In genomic region chr17:38613981-38614779, GRCh38 we compare ENCODE assay signal across 1 cellular context.
TF ChIP-seq lines count a peak whose summit lies in the region.

No MANE protein-coding gene starts in this region.

TF ChIP-seq in HepG2, 621 proteins besides CTCF, POLR2A, EP300 and RAD21 (continued from another document and continues in another):
- TF ChIP-seq ZNF18 (CRISPR knock-in tag; IDR thresholded peaks at IDR 0.05; ENCODE audit: insufficient replicate concordance), result peak; percentile 99
- TF ChIP-seq ZNF747 (CRISPR knock-in tag; IDR thresholded peaks at IDR 0.05; ENCODE audit: borderline replicate concordance), result no peak; the same call in 1 of the 2 replicates
- TF ChIP-seq ZNF318 (CRISPR knock-in tag; IDR thresholded peaks at IDR 0.05), result peak; percentile 61; the same call in 1 of the 2 replicates
- no peak for TF ChIP-seq ZNF660 (CRISPR knock-in tag; IDR thresholded peaks at IDR 0.05; ENCODE audit: borderline replicate concordance, low read depth)
- TF ChIP-seq MED1 (CRISPR knock-in tag; IDR thresholded peaks at IDR 0.05), result peak; percentile 100
- TF ChIP-seq THAP9 (CRISPR knock-in tag; IDR thresholded peaks at IDR 0.05; ENCODE audit: borderline replicate concordance), result peak; percentile 60; the same call in 1 of the 2 replicates
- peak; percentile 85; the same call in 1 of the 2 replicates for TF ChIP-seq ZBTB7A (CRISPR knock-in tag; IDR thresholded peaks at IDR 0.05)
- TF ChIP-seq PCBP1 (IDR thresholded peaks at IDR 0.05; ENCODE audit: borderline replicate concordance, low read depth, low read length), result no peak
- TF ChIP-seq MAX (IDR thresholded peaks at IDR 0.05), result peak; percentile 86
- no peak for TF ChIP-seq ZFP82 (CRISPR knock-in tag; IDR thresholded peaks at IDR 0.05; ENCODE audit: borderline replicate concordance)
- TF ChIP-seq ZSCAN12 (CRISPR knock-in tag; IDR thresholded peaks at IDR 0.05), result 0 out of 2 replicates have a peak, but pooled peaks have one; percentile 44
- no peak for TF ChIP-seq ZNF562 (CRISPR knock-in tag; IDR thresholded peaks at IDR 0.05; ENCODE audit: borderline replicate concordance)
- TF ChIP-seq CEBPZ (IDR thresholded peaks at IDR 0.05; ENCODE audit: low read length), result no peak
- TF ChIP-seq SSRP1 (CRISPR knock-in tag; IDR thresholded peaks at IDR 0.05), result peak; percentile 31; the same call in 1 of the 2 replicates
- peak; percentile 64; the same call in 1 of the 2 replicates for TF ChIP-seq ZNF414 (CRISPR knock-in tag; IDR thresholded peaks at IDR 0.05)
- peak; percentile 98 for TF ChIP-seq THRA (CRISPR knock-in tag; IDR thresholded peaks at IDR 0.05; ENCODE audit: borderline replicate concordance)
- no peak for TF ChIP-seq ISX (CRISPR knock-in tag; conservative IDR thresholded peaks at IDR 0.05)
- TF ChIP-seq ZNF567 (CRISPR knock-in tag; IDR thresholded peaks at IDR 0.05; ENCODE audit: borderline replicate concordance), result peak; percentile 57; the same call in 1 of the 2 replicates
- peak; percentile 81 for TF ChIP-seq SNAPC2 (CRISPR knock-in tag; IDR thresholded peaks at IDR 0.05)
- peak; percentile 93 for TF ChIP-seq TIGD3 (CRISPR knock-in tag; IDR thresholded peaks at IDR 0.05; ENCODE audit: borderline replicate concordance)
- no peak for TF ChIP-seq SUZ12 (IDR thresholded peaks at IDR 0.05; ENCODE audit: low read depth, low read length)
- no peak for TF ChIP-seq SRY (CRISPR knock-in tag; IDR thresholded peaks at IDR 0.05)
- no peak for TF ChIP-seq NR3C1 (CRISPR knock-in tag; IDR thresholded peaks at IDR 0.05)
- TF ChIP-seq ZNF383 (CRISPR knock-in tag; IDR thresholded peaks at IDR 0.05; ENCODE audit: borderline replicate concordance), result no peak
- no peak; the same call in 1 of the 2 replicates for TF ChIP-seq ZNF598 (CRISPR knock-in tag; IDR thresholded peaks at IDR 0.05; ENCODE audit: borderline replicate concordance)
- peak; percentile 87 for TF ChIP-seq ZBED4 (CRISPR knock-in tag; IDR thresholded peaks at IDR 0.05; ENCODE audit: borderline replicate concordance)
- TF ChIP-seq ZNF484 (CRISPR knock-in tag; IDR thresholded peaks at IDR 0.05; ENCODE audit: borderline replicate concordance, low read depth), result no peak
- 0 out of 2 replicates have a peak, but pooled peaks have one; percentile 80 for TF ChIP-seq MAZ (IDR thresholded peaks at IDR 0.05; ENCODE audit: borderline replicate concordance, low read depth, low read length)
- peak; percentile 93 for TF ChIP-seq MAZ (CRISPR knock-in tag; IDR thresholded peaks at IDR 0.05; ENCODE audit: low read depth)
